In genomic region chr14:99199854-99200653, GRCh38 we compare ENCODE assay signal across 14 cellular contexts.
DNase-seq lines count a peak whose midpoint lies in the region; ATAC-seq and TF ChIP-seq lines count a peak whose summit lies in the region.
"Had no signal": no experiment of that assay in that cellular context is flagged by ENCODE, and none has a peak within 500 bp of the region (broad histone marks: within the 10 kb centered on the region; RNA-seq: fewer than 3 reads in every experiment).

No MANE protein-coding gene starts in this region.

- H3K4me1 Mint-ChIP-seq in activated T-cell treated with anti-CD3 and anti-CD28 coated beads, Interleukin-2, amount 50 U/mL, for 72 hours (ENCODE audit: low read depth), result peaks cover 98% of the 10 kb centered on the region
- H3K4me1 Mint-ChIP-seq: B cell had no signal

- no peaks in the 10 kb centered on the region for H3K79me2 ChIP-seq in OCI-LY3 (ENCODE audit: low read length)
- H3K79me2 ChIP-seq: parathyroid adenoma had no signal

- peak; percentile 34; the same call in 1 of the 2 replicates for TF ChIP-seq CTCF in OCI-LY3 (IDR thresholded peaks at IDR 0.05; ENCODE audit: low read depth, low read length)
- TF ChIP-seq CTCF in dorsolateral prefrontal cortex (IDR thresholded peaks at IDR 0.05 in 54 of 56, conservative IDR thresholded peaks at IDR 0.05 in 2 of 56; ENCODE audit: low read depth in 1 of 56, partially characterized antibody in 56 of 56), result peak in 45 of 56 donors; percentile 11 to 64 (median 33)

- H3K27me3 ChIP-seq in OCI-LY3 (ENCODE audit: low read depth, low read length) (no peaks in the 10 kb centered on the region), dorsolateral prefrontal cortex (peaks cover 0 to 8% (median 0%) of the 10 kb centered on the region in 45 donors)
- H3K27me3 ChIP-seq: Peyer's patch, tibial nerve had no signal

- H3K4me1 ChIP-seq in OCI-LY3 (ENCODE audit: low read length), result no peaks in the 10 kb centered on the region
- H3K4me1 ChIP-seq: parathyroid adenoma had no signal

- H3K36me3 Mint-ChIP-seq in activated T-cell treated with anti-CD3 and anti-CD28 coated beads, Interleukin-2, amount 50 U/mL, for 72 hours (ENCODE audit: insufficient read depth in 2 of 2), result peaks cover 3 to 19% of the 10 kb centered on the region in 2 donors

- H3K27ac Mint-ChIP-seq in activated T-cell treated with anti-CD3 and anti-CD28 coated beads, Interleukin-2, amount 50 U/mL, for 72 hours, result peak overlapping the region; percentile 89
- H3K27ac Mint-ChIP-seq: B cell had no signal

- no peaks in the 10 kb centered on the region for H3K27me3 Mint-ChIP-seq in activated T-cell treated with anti-CD3 and anti-CD28 coated beads, Interleukin-2, amount 50 U/mL, for 72 hours (ENCODE audit: low read depth)
- H3K27me3 Mint-ChIP-seq: B cell had no signal

- H4K20me1 ChIP-seq in OCI-LY3 (ENCODE audit: insufficient read depth, low read length), result no peaks in the 10 kb centered on the region

- no peaks in the 10 kb centered on the region for H3K36me3 ChIP-seq in OCI-LY3 (replicated peaks; ENCODE audit: low read depth, low read length)
- H3K36me3 ChIP-seq: Peyer's patch, tibial nerve had no signal

- H3K9me3 Mint-ChIP-seq in activated T-cell treated with anti-CD3 and anti-CD28 coated beads, Interleukin-2, amount 50 U/mL, for 72 hours, result no peaks in the 10 kb centered on the region

- intact Hi-C loops in dorsolateral prefrontal cortex (cut with DNase I) (loop anchor here in 1 of 2 donors (10.0 kb wide), 2 partner anchors 1065 to 1225 kb away; no protein-coding TSS in a partner anchor), sciatic nerve (cut with DNase I) (no loop called here)

- H3K9me3 ChIP-seq in OCI-LY3 (ENCODE audit: insufficient read depth, low read length), result no peaks in the 10 kb centered on the region
- H3K9me3 ChIP-seq: Peyer's patch, tibial nerve had no signal

- ATAC-seq in activated T-cell treated with anti-CD3 and anti-CD28 coated beads, Interleukin-2, amount 50 U/mL, for 72 hours (replicated peaks in 1 of 2), result no peak
- ATAC-seq in sciatic nerve (peak; percentile 39), HG03565 (IDR thresholded peaks at IDR 0.05; ENCODE audit: unreplicated experiment) (no peak)
- ATAC-seq: left lobe of liver had no signal

- no peak overlapping the region for H2AFZ ChIP-seq in OCI-LY3 (ENCODE audit: low read depth, low read length)
- H2AFZ ChIP-seq: parathyroid adenoma had no signal

- no peak overlapping the region for H3K9ac ChIP-seq in OCI-LY3 (ENCODE audit: low read length)
- H3K9ac ChIP-seq: parathyroid adenoma had no signal

- no peak for DNase-seq in activated T-cell treated with anti-CD3 and anti-CD28 coated beads, Interleukin-2, amount 50 U/mL, for 72 hours
- DNase-seq in activated T-cell treated with anti-CD3 and anti-CD28 coated beads for 4 hours (no peak), dorsolateral prefrontal cortex (peak in 1 of 10 donors; percentile 92), sciatic nerve (ENCODE audit: low spot score) (no peak), HuH-7 (ENCODE audit: low spot score) (no peak), DMS79 treated with DMSO at 0.1 percent for 48 hours (lab: John Stamatoyannopoulos, UW) (no peak)
- DNase-seq: NCI-H1930, Peyer's patch had no signal

- H3K27ac ChIP-seq in OCI-LY3 (ENCODE audit: low read length), result no peak overlapping the region
- H3K27ac ChIP-seq in dorsolateral prefrontal cortex, result peak overlapping the region in 6 of 59 donors; percentile 2 to 48 (median 30)
- H3K27ac ChIP-seq: parathyroid adenoma, tibial nerve had no signal

- no peak overlapping the region for H3K4me2 ChIP-seq in OCI-LY3 (ENCODE audit: low read length)

- no peak overlapping the region for H3K4me3 ChIP-seq in OCI-LY3 (ENCODE audit: low read length)
- peak overlapping the region in 1 of 59 donors; percentile 18 for H3K4me3 ChIP-seq in dorsolateral prefrontal cortex
- H3K4me3 ChIP-seq: Peyer's patch, tibial nerve had no signal

- H3K4me3 Mint-ChIP-seq in activated T-cell treated with anti-CD3 and anti-CD28 coated beads, Interleukin-2, amount 50 U/mL, for 72 hours, result peak overlapping the region; percentile 79 to 82
- H3K4me3 Mint-ChIP-seq: B cell had no signal
